Comparison of ENCODE assay signal across 9 cellular contexts in the genomic region with DNA sequence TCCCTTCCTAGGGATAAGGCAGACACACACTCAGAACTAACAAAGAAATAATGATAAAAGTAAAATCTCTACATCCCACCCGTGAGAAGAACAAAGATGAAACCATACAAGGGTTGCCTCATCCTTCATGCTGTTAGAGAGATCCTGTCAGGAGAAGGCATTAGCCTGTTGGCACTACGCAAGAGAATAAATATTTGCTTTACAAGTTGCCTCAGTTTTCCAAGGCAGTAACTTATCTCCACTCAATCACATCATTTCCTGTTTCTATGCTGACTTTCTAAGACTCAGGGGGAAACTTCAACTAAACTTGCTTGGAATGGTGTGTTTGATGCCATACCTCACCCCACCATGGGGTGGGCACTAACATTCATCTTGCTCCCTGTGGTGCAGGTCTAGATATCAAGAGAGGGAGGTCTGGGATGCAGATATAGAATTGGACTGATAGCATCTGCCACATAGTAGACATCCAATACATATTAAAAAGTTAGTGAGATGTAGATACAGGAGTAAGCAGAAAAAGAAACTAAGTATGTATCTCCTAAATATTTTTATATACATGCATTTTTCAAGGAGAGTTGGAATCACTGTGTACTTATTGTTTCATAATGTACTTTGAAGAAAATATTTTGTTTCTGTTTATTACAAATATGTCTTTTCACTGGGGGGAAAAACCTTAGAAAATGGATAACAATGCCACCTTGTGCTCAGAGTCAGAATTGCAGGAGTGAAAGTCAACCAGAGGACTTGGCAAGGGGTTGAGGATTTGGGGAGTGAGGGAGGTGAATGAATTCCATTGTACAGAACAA. TPM values are rescaled to one million over a fixed set of nuclear protein-coding genes. Genes with fewer than 3 reads are reported as not detected.
DNase-seq lines count a peak whose midpoint lies in the region; ATAC-seq and TF ChIP-seq lines count a peak whose summit lies in the region.
"Had no signal": no experiment of that assay in that cellular context is flagged by ENCODE, and none has a peak within 500 bp of the region (broad histone marks: within the 10 kb centered on the region; RNA-seq: fewer than 3 reads in every experiment).

No MANE protein-coding gene starts in this region.

- H3K4me3 Mint-ChIP-seq in progenitor cell of endocrine pancreas (ENCODE audit: low read depth) = no peak overlapping the region
- H3K4me3 Mint-ChIP-seq: central memory CD8-positive, alpha-beta T cell had no signal

- no peaks in the 10 kb centered on the region for H3K9me2 ChIP-seq in PC-3 (replicated peaks; ENCODE audit: low read length)

- intact Hi-C loops in PC-3 (cut with micrococcal nuclease) = loop anchor here (1.0 to 5.0 kb wide), 2 partner anchors 145 to 206 kb away; no protein-coding TSS in a partner anchor

- no peaks in the 10 kb centered on the region for H3K36me3 Mint-ChIP-seq in progenitor cell of endocrine pancreas (ENCODE audit: insufficient read depth)

- peak overlapping the region; percentile 21; the same call in 1 of the 2 replicates for H3K9ac ChIP-seq in PC-3 (ENCODE audit: low read length)

- H3K4me1 Mint-ChIP-seq in progenitor cell of endocrine pancreas (ENCODE audit: low read depth) = peaks cover 8% of the 10 kb centered on the region
- H3K4me1 Mint-ChIP-seq: central memory CD8-positive, alpha-beta T cell had no signal

- H2AFZ ChIP-seq in PC-3 (ENCODE audit: low read length) = peak overlapping the region; percentile 35; the same call in 1 of the 2 replicates

- CTCF ChIA-PET in PC-3 (lab: Charles Lee) = interaction anchor here (0.5 kb wide), 1 partner anchor 461 kb away, joined by 3 read pairs; no protein-coding TSS in a partner anchor

- no peaks in the 10 kb centered on the region for H3K27me3 ChIP-seq in PC-3 (ENCODE audit: low read length)

- peaks cover 31% of the 10 kb centered on the region for H3K4me1 ChIP-seq in PC-3 (ENCODE audit: insufficient read depth, low read length)

- H3K4me2 ChIP-seq in PC-3 (ENCODE audit: low read length) = peak overlapping the region; percentile 40

- H3K27ac ChIP-seq in PC-3 (ENCODE audit: low read length) = peak overlapping the region; percentile 60

- TF ChIP-seq POLR2A in erythroblast (IDR thresholded peaks at IDR 0.05; ENCODE audit: low read length) = no peak

- no peak overlapping the region for H3K4me3 ChIP-seq in PC-3 (ENCODE audit: low read length)

- H3K36me3 ChIP-seq in PC-3 (ENCODE audit: low read depth, low read length) = no peaks in the 10 kb centered on the region

- no TSS peak for BruUV-seq in PC-3 (replicated peaks; lab: Mats Ljungman, UMichigan)

- ATAC-seq in HG03175 (IDR thresholded peaks at IDR 0.05; ENCODE audit: unreplicated experiment) (peak; percentile 53), PC-3 (peak; percentile 53)

- peaks cover 3% of the 10 kb centered on the region for H3F3A ChIP-seq in PC-3 (ENCODE audit: low read length, unreplicated experiment)

- H3K9me3 ChIP-seq in PC-3 (ENCODE audit: low read length) = no peaks in the 10 kb centered on the region

- H3K27me3 Mint-ChIP-seq in progenitor cell of endocrine pancreas = no peaks in the 10 kb centered on the region

- DNase-seq in stimulated activated CD4-positive, alpha-beta T cell treated with anti-CD3 and anti-CD28 coated beads, Interleukin-2, amount 100 ng/mL, for 24 hours = peak; percentile 2 to 22
- DNase-seq in stimulated activated CD4-positive, alpha-beta T cell treated with anti-CD3 and anti-CD28 coated beads, Interleukin-12 subunit alpha, Interleukin-12 subunit beta, amount 100 ng/mL, for 4 hours = no peak
- DNase-seq in PC-3 (peak; percentile 78), erythroblast (lab: John Stamatoyannopoulos, UW) (peak; percentile 46 to 70), progenitor cell of endocrine pancreas (ENCODE audit: low spot score, unreplicated experiment) (no peak), cortex of kidney (lab: John Stamatoyannopoulos, UW) (no peak), T-helper 1 cell (no peak)

- no peaks in the 10 kb centered on the region for H3K79me2 ChIP-seq in PC-3 (ENCODE audit: low read length)

- no peaks in the 10 kb centered on the region for H4K20me1 ChIP-seq in PC-3 (ENCODE audit: low read length)

- TF ChIP-seq CTCF in PC-3 (conservative IDR thresholded peaks at IDR 0.05; ENCODE audit: low read depth, low read length) (peak; percentile 80), progenitor cell of endocrine pancreas (IDR thresholded peaks at IDR 0.05; ENCODE audit: unreplicated experiment) (peak; percentile 61)

- POLR2A ChIA-PET in PC-3 (lab: Charles Lee; ENCODE audit: unreplicated experiment) = no interaction called here

- H3K9me3 Mint-ChIP-seq in progenitor cell of endocrine pancreas (ENCODE audit: low read depth) = peaks cover 12% of the 10 kb centered on the region
- H3K9me3 Mint-ChIP-seq: central memory CD8-positive, alpha-beta T cell had no signal

- H3K27ac Mint-ChIP-seq in progenitor cell of endocrine pancreas = no peak overlapping the region

RNA-seq across cellular contexts. Expression of a gene that starts 57.2 kb away (rescaled TPM):
- total RNA-seq in PC-3 (2014; rRNA removed) (10.9 and 11.5 TPM in 2 replicates), progenitor cell of endocrine pancreas (68.1 and 74.9 TPM in 2 replicates)

Comparison
In these comparisons a context has a peak if more than half of its experiments do, and no peak if none do; other contexts are left out.
1. DNase-seq: peak in stimulated activated CD4-positive, alpha-beta T cell treated with anti-CD3 and anti-CD28 coated beads, Interleukin-2, amount 100 ng/mL, for 24 hours (2 of 2), PC-3 (single experiment) and erythroblast (2 of 2); none in stimulated activated CD4-positive, alpha-beta T cell treated with anti-CD3 and anti-CD28 coated beads, Interleukin-12 subunit alpha, Interleukin-12 subunit beta, amount 100 ng/mL, for 4 hours (single experiment), progenitor cell of endocrine pancreas (single experiment), cortex of kidney (single experiment) and T-helper 1 cell (0 of 5).